Comparison of ENCODE assay signal across 7 cellular contexts in genomic region chr11:59206635-59207034, GRCh38. TPM values are rescaled to one million over a fixed set of nuclear protein-coding genes. Genes with fewer than 3 reads are reported as not detected.
DNase-seq lines count a peak whose midpoint lies in the region; ATAC-seq, FAIRE-seq and TF ChIP-seq lines count a peak whose summit lies in the region.

No MANE protein-coding gene starts in this region.

- H3K9me3 ChIP-seq in DND-41 (ENCODE audit: insufficient read depth, low read length, severe bottlenecking), result no peaks in the 10 kb centered on the region

- H3K4me1 Mint-ChIP-seq in glutamatergic neuron (ENCODE audit: low read depth, unreplicated experiment), result no peaks in the 10 kb centered on the region
- H3K4me1 Mint-ChIP-seq in activated T-cell treated with anti-CD3 and anti-CD28 coated beads, Interleukin-2, amount 50 U/mL, for 24 hours (ENCODE audit: low read depth), result peaks cover 36% of the 10 kb centered on the region

- no peak overlapping the region for H3K27ac ChIP-seq in DND-41 (ENCODE audit: low read length)

- no peak overlapping the region for H3K27ac Mint-ChIP-seq in glutamatergic neuron (ENCODE audit: unreplicated experiment)
- H3K27ac Mint-ChIP-seq in activated T-cell treated with anti-CD3 and anti-CD28 coated beads, Interleukin-2, amount 50 U/mL, for 24 hours, result no peak overlapping the region

- no peak for FAIRE-seq in HTR-8/SVneo (lab: Jason Lieb, UNC)

- no peak overlapping the region for H2AFZ ChIP-seq in DND-41 (ENCODE audit: low read depth, low read length)

- no peak overlapping the region for H3K9ac ChIP-seq in DND-41 (ENCODE audit: low read depth, low read length)

- no peaks in the 10 kb centered on the region for H3K36me3 ChIP-seq in DND-41 (ENCODE audit: insufficient read depth, low read length)

- H3K27me3 ChIP-seq in DND-41 (ENCODE audit: insufficient read depth, low read length, poor library complexity), result no peaks in the 10 kb centered on the region

- ATAC-seq in DND-41 (ENCODE audit: insufficient read depth, low read depth), result peak; percentile 61
- ATAC-seq in SK-N-SH treated with all-trans-retinoic acid at 6 μM for 48 hours, result peak; percentile 88
- ATAC-seq in HG03460 (IDR thresholded peaks at IDR 0.05; ENCODE audit: unreplicated experiment), result no peak

- H3K9me3 Mint-ChIP-seq in glutamatergic neuron (ENCODE audit: unreplicated experiment), result no peaks in the 10 kb centered on the region
- no peaks in the 10 kb centered on the region for H3K9me3 Mint-ChIP-seq in activated T-cell treated with anti-CD3 and anti-CD28 coated beads, Interleukin-2, amount 50 U/mL, for 24 hours

- H4K20me1 ChIP-seq in DND-41 (ENCODE audit: insufficient read depth, low read length), result no peaks in the 10 kb centered on the region

- H3K79me2 ChIP-seq in DND-41 (ENCODE audit: insufficient read depth, low read length), result no peaks in the 10 kb centered on the region

- H3K4me1 ChIP-seq in DND-41 (ENCODE audit: insufficient read depth, low read length), result no peaks in the 10 kb centered on the region

- no peak overlapping the region for H3K4me2 ChIP-seq in DND-41 (ENCODE audit: insufficient read depth, low read length)

- H3K4me3 Mint-ChIP-seq in glutamatergic neuron (ENCODE audit: unreplicated experiment), result no peak overlapping the region
- no peak overlapping the region for H3K4me3 Mint-ChIP-seq in activated T-cell treated with anti-CD3 and anti-CD28 coated beads, Interleukin-2, amount 50 U/mL, for 24 hours

- H3K36me3 Mint-ChIP-seq in glutamatergic neuron (ENCODE audit: unreplicated experiment), result no peaks in the 10 kb centered on the region
- H3K36me3 Mint-ChIP-seq in activated T-cell treated with anti-CD3 and anti-CD28 coated beads, Interleukin-2, amount 50 U/mL, for 24 hours (ENCODE audit: low read depth), result no peaks in the 10 kb centered on the region

- peak; percentile 26 for DNase-seq in DND-41
- peak; percentile 46 for DNase-seq in HTR-8/SVneo (ENCODE audit: insufficient read length, low spot score)
- peak; percentile 62 for DNase-seq in glutamatergic neuron
- peak; percentile 42 for DNase-seq in stimulated activated CD8-positive, alpha-beta memory T cell treated with anti-CD3 and anti-CD28 coated beads, Interleukin-4, amount 100 ng/mL, for 48 hours
- DNase-seq in activated T-cell treated with anti-CD3 and anti-CD28 coated beads, Interleukin-2, amount 50 U/mL, for 24 hours, result no peak

- H3K27me3 Mint-ChIP-seq in glutamatergic neuron (ENCODE audit: unreplicated experiment), result peaks cover 2% of the 10 kb centered on the region
- H3K27me3 Mint-ChIP-seq in activated T-cell treated with anti-CD3 and anti-CD28 coated beads, Interleukin-2, amount 50 U/mL, for 24 hours, result peaks cover 51% of the 10 kb centered on the region

- H3K4me3 ChIP-seq in DND-41 (ENCODE audit: low read depth in 1 of 2, low read length in 2 of 2), result no peak overlapping the region

- peak; percentile 55 for TF ChIP-seq CTCF in DND-41 (IDR thresholded peaks at IDR 0.05; ENCODE audit: borderline replicate concordance, extremely low read depth, low read length, poor library complexity, severe bottlenecking)
- peak; percentile 50 for TF ChIP-seq CTCF in glutamatergic neuron (IDR thresholded peaks at IDR 0.05; ENCODE audit: partially characterized antibody, unreplicated experiment)

TF ChIP-seq in SK-N-SH treated with all-trans-retinoic acid at 6 μM for 48 hours, 23 proteins besides CTCF, POLR2A, EP300 and RAD21:
- TF ChIP-seq ZNF565 (CRISPR knock-in tag; conservative IDR thresholded peaks at IDR 0.05; ENCODE audit: low read depth) (no peak), ZFP30 (CRISPR knock-in tag; IDR thresholded peaks at IDR 0.05) (no peak), ISL1 (CRISPR knock-in tag; IDR thresholded peaks at IDR 0.05) (no peak)
- TF ChIP-seq, protein P1, sequence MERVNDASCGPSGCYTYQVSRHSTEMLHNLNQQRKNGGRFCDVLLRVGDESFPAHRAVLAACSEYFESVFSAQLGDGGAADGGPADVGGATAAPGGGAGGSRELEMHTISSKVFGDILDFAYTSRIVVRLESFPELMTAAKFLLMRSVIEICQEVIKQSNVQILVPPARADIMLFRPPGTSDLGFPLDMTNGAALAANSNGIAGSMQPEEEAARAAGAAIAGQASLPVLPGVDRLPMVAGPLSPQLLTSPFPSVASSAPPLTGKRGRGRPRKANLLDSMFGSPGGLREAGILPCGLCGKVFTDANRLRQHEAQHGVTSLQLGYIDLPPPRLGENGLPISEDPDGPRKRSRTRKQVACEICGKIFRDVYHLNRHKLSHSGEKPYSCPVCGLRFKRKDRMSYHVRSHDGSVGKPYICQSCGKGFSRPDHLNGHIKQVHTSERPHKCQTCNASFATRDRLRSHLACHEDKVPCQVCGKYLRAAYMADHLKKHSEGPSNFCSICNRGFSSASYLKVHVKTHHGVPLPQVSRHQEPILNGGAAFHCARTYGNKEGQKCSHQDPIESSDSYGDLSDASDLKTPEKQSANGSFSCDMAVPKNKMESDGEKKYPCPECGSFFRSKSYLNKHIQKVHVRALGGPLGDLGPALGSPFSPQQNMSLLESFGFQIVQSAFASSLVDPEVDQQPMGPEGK (CRISPR knock-in tag; IDR thresholded peaks at IDR 0.05; ENCODE audit: borderline replicate concordance), result no peak

RNA-seq across cellular contexts. Expression of gene MPEG1, which starts 6.1 kb away (rescaled TPM):
- total RNA-seq in glutamatergic neuron (ENCODE audit: unreplicated experiment), result not detected

RNA-seq across cellular contexts. Expression of gene DTX4, which starts 34.7 kb away (rescaled TPM):
- 4.1 TPM for total RNA-seq in glutamatergic neuron (ENCODE audit: unreplicated experiment)
